ENCODE assay signal across 17 cellular contexts in the genomic region with DNA sequence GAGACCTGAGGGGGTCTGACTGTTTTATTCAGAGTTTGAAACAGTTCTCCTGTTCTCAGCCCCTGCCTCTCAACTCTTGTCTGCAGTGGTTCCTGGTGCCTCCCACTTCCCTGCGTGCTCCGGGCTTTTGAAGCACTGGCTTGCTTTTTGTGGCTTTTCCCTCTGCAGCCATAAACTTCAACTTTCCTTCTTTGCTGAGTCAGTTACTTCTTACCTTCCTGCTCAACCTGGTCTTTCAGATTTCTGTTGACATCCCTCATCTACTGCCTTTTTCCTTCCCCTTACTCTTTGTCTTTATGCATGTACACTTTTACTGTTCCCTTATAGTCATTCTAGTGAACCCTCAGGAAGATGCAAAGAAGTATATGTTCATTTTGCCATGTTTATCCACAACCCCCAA. TPM values are rescaled to one million over a fixed set of nuclear protein-coding genes. Genes with fewer than 3 reads are reported as not detected.
A peak's percentile ranks its signal among the peaks of the same experiment; 100 is the strongest.
DNase-seq lines count a peak whose midpoint lies in the region; ATAC-seq and TF ChIP-seq lines count a peak whose summit lies in the region.
"Had no signal": no experiment of that assay in that cellular context is flagged by ENCODE, and none has a peak within 500 bp of the region (broad histone marks: within the 10 kb centered on the region; RNA-seq: fewer than 3 reads in every experiment).

No MANE protein-coding gene starts in this region.

- intact Hi-C loops in CD4-positive, alpha-beta T cell (cut with DNase I, micrococcal nuclease): loop anchor here in 1 of 2 experiments (5.0 kb wide), 1 partner anchor 33 kb away; no protein-coding TSS in a partner anchor

- H2BK20ac ChIP-seq in H9 (ENCODE audit: low read depth, low read length, poor library complexity, severe bottlenecking): no peak overlapping the region

- H2AK5ac ChIP-seq in H9 (ENCODE audit: insufficient read length, low read length): no peak overlapping the region

- no peaks in the 10 kb centered on the region for H3K9me3 ChIP-seq in CD4-positive, alpha-beta T cell (ENCODE audit: control insufficient read depth, low read length)
- no peaks in the 10 kb centered on the region for H3K9me3 ChIP-seq in H9 (ENCODE audit: control insufficient read depth, low read depth, low read length)
- H3K9me3 ChIP-seq: HAP-1, pancreas, thyroid gland had no signal

- H3K56ac ChIP-seq in H9 (ENCODE audit: insufficient read length, low read depth, low read length): no peak overlapping the region

- H4K5ac ChIP-seq in H9 (ENCODE audit: insufficient read length, low read depth, low read length): no peak overlapping the region

- no peak overlapping the region for H3T11ph ChIP-seq in H9 (ENCODE audit: low read length)

- peaks cover 73% of the 10 kb centered on the region for H3K4me1 Mint-ChIP-seq in CD4-positive, alpha-beta T cell (ENCODE audit: low read depth)
- H3K4me1 Mint-ChIP-seq in H9 (peaks cover 11 to 14% of the 10 kb centered on the region in 2 experiments), nephron (peaks cover 17% of the 10 kb centered on the region)
- H3K4me1 Mint-ChIP-seq in activated CD8-positive, alpha-beta T cell treated with anti-CD3 and anti-CD28 coated beads, Interleukin-2, amount 10 ng/mL, durations not matched to agents 7 days and 5 days (ENCODE audit: low read depth): peaks cover 36% of the 10 kb centered on the region

- no peaks in the 10 kb centered on the region for H3K79me2 ChIP-seq in H9 (ENCODE audit: insufficient read depth, low read length)

- no peak overlapping the region for H3K27ac ChIP-seq in CD4-positive, alpha-beta T cell (ENCODE audit: low read depth, low read length)
- H3K27ac ChIP-seq in H9 (ENCODE audit: insufficient read length, low read depth, low read length): no peak overlapping the region
- H3K27ac ChIP-seq: hepatocyte, pancreas, thyroid gland had no signal

- no peaks in the 10 kb centered on the region for H3K9me3 Mint-ChIP-seq in CD4-positive, alpha-beta T cell
- H3K9me3 Mint-ChIP-seq in H9: no peaks in the 10 kb centered on the region
- H3K9me3 Mint-ChIP-seq in activated CD8-positive, alpha-beta T cell treated with anti-CD3 and anti-CD28 coated beads, Interleukin-2, amount 10 ng/mL, durations not matched to agents 7 days and 5 days (ENCODE audit: insufficient read depth): no peaks in the 10 kb centered on the region
- no peaks in the 10 kb centered on the region for H3K9me3 Mint-ChIP-seq in nephron
- H3K9me3 Mint-ChIP-seq: activated CD4-positive, alpha-beta memory T cell treated with anti-CD3 and anti-CD28 coated beads for 36 hours; stimulated activated memory B cell treated with anti-CD40 and anti-IgM and Interleukin-4, amounts not matched to agents 10 μg/mL and 1 μg/mL and 100 μg/mL, for 72 hours had no signal

- no peak overlapping the region for H4K8ac ChIP-seq in H9 (replicated peaks; ENCODE audit: insufficient read length, low read depth, low read length)

- no peak overlapping the region for H3K4me3 Mint-ChIP-seq in CD4-positive, alpha-beta T cell
- no peak overlapping the region for H3K4me3 Mint-ChIP-seq in H9
- no peak overlapping the region for H3K4me3 Mint-ChIP-seq in activated CD8-positive, alpha-beta T cell treated with anti-CD3 and anti-CD28 coated beads, Interleukin-2, amount 10 ng/mL, durations not matched to agents 7 days and 5 days
- no peak overlapping the region for H3K4me3 Mint-ChIP-seq in nephron
- H3K4me3 Mint-ChIP-seq: activated CD4-positive, alpha-beta memory T cell treated with anti-CD3 and anti-CD28 coated beads for 36 hours; stimulated activated memory B cell treated with anti-CD40 and anti-IgM and Interleukin-4, amounts not matched to agents 10 μg/mL and 1 μg/mL and 100 μg/mL, for 72 hours had no signal

- no peak overlapping the region for H2BK5ac ChIP-seq in H9 (ENCODE audit: insufficient read length, low read length)

- H3K18ac ChIP-seq in H9 (ENCODE audit: insufficient read length, low read depth, low read length): no peak overlapping the region

- no peak overlapping the region for H3K4ac ChIP-seq in H9 (ENCODE audit: low read depth, low read length)

- no peak overlapping the region for H2BK12ac ChIP-seq in H9 (ENCODE audit: insufficient read length, low read depth, low read length)

- POLR2A ChIA-PET in CD4-positive, alpha-beta T cell (lab: Charles Lee): no interaction called here
- POLR2A ChIA-PET in activated CD8-positive, alpha-beta T cell treated with anti-CD3 and anti-CD28 coated beads, Interleukin-2, amount 10 ng/mL, durations not matched to agents 7 days and 5 days (lab: Charles Lee): interaction anchor here (0.6 kb wide), 1 partner anchor 119 kb away, joined by 3 read pairs; no protein-coding TSS in a partner anchor

- CTCF ChIA-PET in CD4-positive, alpha-beta T cell (lab: Charles Lee): interaction anchor here (1.5 to 1.6 kb wide), 2 partner anchors 9 to 19 kb away, joined by 3 to 4 read pairs; no protein-coding TSS in a partner anchor
- CTCF ChIA-PET in activated CD8-positive, alpha-beta T cell treated with anti-CD3 and anti-CD28 coated beads, Interleukin-2, amount 10 ng/mL, durations not matched to agents 7 days and 5 days (lab: Charles Lee): no interaction called here

- no peaks in the 10 kb centered on the region for H3K27me3 Mint-ChIP-seq in CD4-positive, alpha-beta T cell
- H3K27me3 Mint-ChIP-seq in H9 (ENCODE audit: low read depth) (no peaks in the 10 kb centered on the region), nephron (ENCODE audit: low read depth) (no peaks in the 10 kb centered on the region)
- no peaks in the 10 kb centered on the region for H3K27me3 Mint-ChIP-seq in activated CD8-positive, alpha-beta T cell treated with anti-CD3 and anti-CD28 coated beads, Interleukin-2, amount 10 ng/mL, durations not matched to agents 7 days and 5 days (ENCODE audit: low read depth)
- H3K27me3 Mint-ChIP-seq: activated CD4-positive, alpha-beta memory T cell treated with anti-CD3 and anti-CD28 coated beads for 36 hours; stimulated activated memory B cell treated with anti-CD40 and anti-IgM and Interleukin-4, amounts not matched to agents 10 μg/mL and 1 μg/mL and 100 μg/mL, for 72 hours had no signal

- H3K23me2 ChIP-seq in H9 (ENCODE audit: insufficient read length, low read depth, low read length, poor library complexity, severe bottlenecking): no peaks in the 10 kb centered on the region

- no peak for ATAC-seq in CD4-positive, alpha-beta T cell (ENCODE audit: poor library complexity)
- ATAC-seq in activated CD8-positive, alpha-beta T cell treated with anti-CD3 and anti-CD28 coated beads, Interleukin-2, amount 10 ng/mL, durations not matched to agents 7 days and 5 days: no peak
- ATAC-seq in GM18511 (IDR thresholded peaks at IDR 0.05; ENCODE audit: unreplicated experiment): no peak
- ATAC-seq: pancreas; sciatic nerve; stimulated activated memory B cell treated with anti-CD40 and anti-IgM and Interleukin-4, amounts not matched to agents 10 μg/mL and 1 μg/mL and 100 μg/mL, for 72 hours had no signal

- H3K4me2 ChIP-seq in H9 (ENCODE audit: insufficient read depth, insufficient read length, low read length): no peak overlapping the region
- H3K4me2 ChIP-seq: hepatocyte had no signal

- H4K20me1 ChIP-seq in H9 (ENCODE audit: control insufficient read depth, insufficient read depth, insufficient read length): no peaks in the 10 kb centered on the region

- no peaks in the 10 kb centered on the region for H3K4me1 ChIP-seq in H9 (ENCODE audit: insufficient read depth, low read length)
- H3K4me1 ChIP-seq: pancreas had no signal

- no peak overlapping the region for H2AFZ ChIP-seq in H9 (ENCODE audit: low read length)
- H2AFZ ChIP-seq: hepatocyte had no signal

- no peaks in the 10 kb centered on the region for H3K27me3 ChIP-seq in CD4-positive, alpha-beta T cell (ENCODE audit: control insufficient read depth, insufficient read depth, low read length)
- no peaks in the 10 kb centered on the region for H3K27me3 ChIP-seq in H9 (ENCODE audit: insufficient read depth, low read length)
- H3K27me3 ChIP-seq: hepatocyte, pancreas, thyroid gland had no signal

- H3K36me3 Mint-ChIP-seq in CD4-positive, alpha-beta T cell (ENCODE audit: low read depth): peaks cover 41% of the 10 kb centered on the region
- H3K36me3 Mint-ChIP-seq in H9 (ENCODE audit: insufficient read depth in 1 of 3, low read depth in 3 of 3): no peaks in the 10 kb centered on the region
- peaks cover 29% of the 10 kb centered on the region for H3K36me3 Mint-ChIP-seq in activated CD8-positive, alpha-beta T cell treated with anti-CD3 and anti-CD28 coated beads, Interleukin-2, amount 10 ng/mL, durations not matched to agents 7 days and 5 days (ENCODE audit: low read depth)
- peaks cover 14% of the 10 kb centered on the region for H3K36me3 Mint-ChIP-seq in nephron (ENCODE audit: low read depth)

- no peak overlapping the region for H3K9ac ChIP-seq in H9 (ENCODE audit: extremely low read depth, insufficient read length, low read length)

- no CpG with 5 or more reads among the region's 2 CpGs for WGBS in H9 (ENCODE audit: extremely low coverage, insufficient read length, low lambda C conversion rate)

- no peak overlapping the region for H3K23ac ChIP-seq in H9 (ENCODE audit: insufficient read length, low read depth, low read length)

- peak overlapping the region; percentile 25 for H3K27ac Mint-ChIP-seq in CD4-positive, alpha-beta T cell
- H3K27ac Mint-ChIP-seq in H9: peak overlapping the region in 2 of 3 experiments; percentile 36 to 41; a peak in 3 of 7 replicates
- H3K27ac Mint-ChIP-seq in activated CD8-positive, alpha-beta T cell treated with anti-CD3 and anti-CD28 coated beads, Interleukin-2, amount 10 ng/mL, durations not matched to agents 7 days and 5 days: peak overlapping the region; percentile 3
- peak overlapping the region in 2 of 3 experiments; percentile 28 to 60 for H3K27ac Mint-ChIP-seq in nephron
- H3K27ac Mint-ChIP-seq: activated CD4-positive, alpha-beta memory T cell treated with anti-CD3 and anti-CD28 coated beads for 36 hours; stimulated activated memory B cell treated with anti-CD40 and anti-IgM and Interleukin-4, amounts not matched to agents 10 μg/mL and 1 μg/mL and 100 μg/mL, for 72 hours had no signal

- H2BK15ac ChIP-seq in H9 (ENCODE audit: low read depth, low read length): no peak overlapping the region

- no peaks in the 10 kb centered on the region for H3K79me1 ChIP-seq in H9 (ENCODE audit: insufficient read depth, low read depth, low read length, poor library complexity, severe bottlenecking)

- H2BK120ac ChIP-seq in H9 (ENCODE audit: low read depth, low read length, poor library complexity, severe bottlenecking): no peak overlapping the region

- TF ChIP-seq CTCF in CD4-positive, alpha-beta T cell (IDR thresholded peaks at IDR 0.05): no peak
- no peak for TF ChIP-seq CTCF in H9 (conservative IDR thresholded peaks at IDR 0.05)
- no peak for TF ChIP-seq CTCF in nephron (IDR thresholded peaks at IDR 0.05; ENCODE audit: unreplicated experiment in 3 of 3)

- no peak for DNase-seq in CD4-positive, alpha-beta T cell
- DNase-seq in H9 (no peak), NCI-H1105 treated with DMSO at 0.1 percent for 48 hours (lab: John Stamatoyannopoulos, UW) (no peak), AG08396 (ENCODE audit: low spot score) (no peak)
- DNase-seq in activated CD8-positive, alpha-beta T cell treated with anti-CD3 and anti-CD28 coated beads, Interleukin-2, amount 10 ng/mL, durations not matched to agents 7 days and 5 days: no peak
- DNase-seq: activated CD4-positive, alpha-beta memory T cell treated with anti-CD3 and anti-CD28 coated beads for 36 hours; activated T-cell treated with anti-CD3 and anti-CD28 coated beads, Interleukin-2, amount 50 U/mL, for 1 hour; foreskin fibroblast; NCI-H2227 treated with DMSO at 0.1 percent for 48 hours; pancreas; thyroid gland had no signal

- no peak overlapping the region for H3K14ac ChIP-seq in H9 (ENCODE audit: insufficient read depth, low read length)

- no peak overlapping the region for H4K91ac ChIP-seq in H9 (ENCODE audit: insufficient read length, low read depth, low read length)

RNA-seq across cellular contexts. Expression of a gene that starts 57.4 kb away (rescaled TPM):
- 100 to 1,000 TPM; 213 to 222 TPM for total RNA-seq in CD4-positive, alpha-beta T cell
- 35.0 and 39.5 TPM in 2 replicates for total RNA-seq in H9 (2021)
- total RNA-seq in activated CD8-positive, alpha-beta T cell treated with anti-CD3 and anti-CD28 coated beads, Interleukin-2, amount 10 ng/mL, durations not matched to agents 7 days and 5 days: 10 to 100 TPM; 91.7 to 97.4 TPM
